37 cellular contexts compared by ENCODE assay signal in the genomic region with DNA sequence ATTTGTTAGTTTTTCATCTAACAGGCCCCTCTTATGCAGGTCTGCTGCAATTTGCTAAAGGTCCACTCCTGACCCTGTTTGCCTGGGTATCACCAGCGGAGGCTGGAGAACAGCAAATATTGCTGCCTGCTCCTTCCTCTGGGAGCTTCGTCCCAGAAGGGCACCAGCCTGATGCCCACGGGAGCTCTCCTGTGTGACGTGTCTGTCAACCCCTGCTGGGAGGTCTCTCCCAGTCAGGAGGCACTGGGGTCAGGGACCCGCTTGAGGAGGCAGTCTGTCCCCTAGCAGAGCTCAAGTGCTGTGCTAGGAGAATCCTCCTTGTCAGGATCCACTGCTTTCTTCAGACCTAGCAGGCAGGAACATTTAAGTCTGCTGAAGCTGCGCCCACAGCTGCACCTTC. TPM values are rescaled to one million over a fixed set of nuclear protein-coding genes. Genes with fewer than 3 reads are reported as not detected.
DNase-seq lines count a peak whose midpoint lies in the region; ATAC-seq, FAIRE-seq and TF ChIP-seq lines count a peak whose summit lies in the region.
"Had no signal": no experiment of that assay in that cellular context is flagged by ENCODE, and none has a peak within 500 bp of the region (broad histone marks: within the 10 kb centered on the region; RNA-seq: fewer than 3 reads in every experiment).

No MANE protein-coding gene starts in this region.

- H3K27ac Mint-ChIP-seq in osteocyte (ENCODE audit: unreplicated experiment) = no peak overlapping the region
- peak overlapping the region; percentile 59 for H3K27ac Mint-ChIP-seq in stimulated activated naive B cell treated with anti-CD40 and anti-IgM and Interleukin-4, amounts not matched to agents 10 μg/mL and 1 μg/mL and 100 μg/mL, for 72 hours
- H3K27ac Mint-ChIP-seq: B cell; CD14-positive monocyte; CD4-positive, alpha-beta memory T cell; CD4-positive, alpha-beta T cell; CD8-positive, alpha-beta T cell had no signal

- no peak overlapping the region for H2AFZ ChIP-seq in GM23248

- no peak overlapping the region for H3K4me3 Mint-ChIP-seq in osteocyte (ENCODE audit: unreplicated experiment)
- H3K4me3 Mint-ChIP-seq in stimulated activated naive B cell treated with anti-CD40 and anti-IgM and Interleukin-4, amounts not matched to agents 10 μg/mL and 1 μg/mL and 100 μg/mL, for 72 hours = no peak overlapping the region
- H3K4me3 Mint-ChIP-seq: B cell; CD14-positive monocyte; CD4-positive, alpha-beta memory T cell; CD4-positive, alpha-beta T cell; CD4-positive, CD25-positive, alpha-beta regulatory T cell; CD8-positive, alpha-beta T cell had no signal

- peak overlapping the region; percentile 5; the same call in 1 of the 2 replicates for H3K27ac ChIP-seq in VCaP
- no peak overlapping the region for H3K27ac ChIP-seq in GM23248
- H3K27ac ChIP-seq: 22Rv1; A549; BLaER1; BLaER1 treated with 17β-estradiol and CSF1 and Interleukin-3, amounts not matched to agents 10 nM and 100 nM; C4-2B had no signal

- H3K27me3 Mint-ChIP-seq in osteocyte (ENCODE audit: unreplicated experiment) = no peaks in the 10 kb centered on the region
- H3K27me3 Mint-ChIP-seq in stimulated activated naive B cell treated with anti-CD40 and anti-IgM and Interleukin-4, amounts not matched to agents 10 μg/mL and 1 μg/mL and 100 μg/mL, for 72 hours = no peaks in the 10 kb centered on the region
- H3K27me3 Mint-ChIP-seq: B cell; CD4-positive, alpha-beta memory T cell; CD4-positive, alpha-beta T cell; CD4-positive, CD25-positive, alpha-beta regulatory T cell; CD8-positive, alpha-beta memory T cell had no signal

- H3K9me3 Mint-ChIP-seq in osteocyte (ENCODE audit: unreplicated experiment) = peaks cover 17% of the 10 kb centered on the region
- H3K9me3 Mint-ChIP-seq in stimulated activated naive B cell treated with anti-CD40 and anti-IgM and Interleukin-4, amounts not matched to agents 10 μg/mL and 1 μg/mL and 100 μg/mL, for 72 hours = peaks cover 4 to 5% of the 10 kb centered on the region in 2 donors
- H3K9me3 Mint-ChIP-seq: CD4-positive, alpha-beta T cell; CD8-positive, alpha-beta T cell had no signal

- H3K9me3 ChIP-seq in GM23248 (ENCODE audit: low read depth) = no peaks in the 10 kb centered on the region
- H3K9me3 ChIP-seq: BE2C, Caco-2 had no signal

- H3K36me3 Mint-ChIP-seq in osteocyte (ENCODE audit: unreplicated experiment) = peaks cover 3% of the 10 kb centered on the region
- peaks cover 5 to 6% of the 10 kb centered on the region in 2 donors for H3K36me3 Mint-ChIP-seq in stimulated activated naive B cell treated with anti-CD40 and anti-IgM and Interleukin-4, amounts not matched to agents 10 μg/mL and 1 μg/mL and 100 μg/mL, for 72 hours

- no peaks in the 10 kb centered on the region for H3F3A ChIP-seq in GM23248 (ENCODE audit: insufficient read depth)

- DNase-seq in mesenteric fat pad (ENCODE audit: low spot score) = peak; percentile 84
- DNase-seq in osteocyte (ENCODE audit: extremely low spot score, unreplicated experiment) = peak; percentile 73
- DNase-seq in stimulated activated naive B cell treated with anti-CD40 and anti-IgM and Interleukin-4, amounts not matched to agents 10 μg/mL and 1 μg/mL and 100 μg/mL, for 72 hours = no peak
- DNase-seq in KG1 (lab: John Stamatoyannopoulos, UW) = no peak
- DNase-seq in RCC 7860 (ENCODE audit: low spot score) = no peak
- DNase-seq in GM23248 = no peak
- DNase-seq in HPDE6-E6E7 (ENCODE audit: extremely low spot score) = no peak
- DNase-seq: 8988T; ACHN; AML-193; BE2C; C1 segment of cervical spinal cord; Caco-2; Calu3; CD4-positive, alpha-beta memory T cell; CD4-positive, alpha-beta T cell; CD4-positive, CD25-positive, alpha-beta regulatory T cell; CD8-positive, alpha-beta memory T cell; CD8-positive, alpha-beta T cell; COR-L47; DMS 273 treated with DMSO at 0.1 percent for 48 hours; DMS153; DMS53; DMS79; DMS79 treated with DMSO at 0.1 percent for 48 hours; DND-41; EL had no signal

- H3K27me3 ChIP-seq in GM23248 (replicated peaks; ENCODE audit: insufficient read depth) = no peaks in the 10 kb centered on the region
- H3K27me3 ChIP-seq: BE2C had no signal

- FAIRE-seq in RCC 7860 (lab: Jason Lieb, UNC) = no peak
- FAIRE-seq: A204.1, A549, D721Med had no signal

- WGBS in GM23248 (ENCODE audit: low coverage in 1 of 2, low lambda C conversion rate in 2 of 2, missing lambda C conversion rate in 2 of 2), 2 experiments = 100% methylated on average over 1 to 6 of the region's 6 CpGs

- ATAC-seq in stimulated activated naive B cell treated with anti-CD40 and anti-IgM and Interleukin-4, amounts not matched to agents 10 μg/mL and 1 μg/mL and 100 μg/mL, for 72 hours (replicated peaks) = no peak
- ATAC-seq: A549; CD8-positive, alpha-beta T cell had no signal

- H3K9me2 ChIP-seq in GM23248 (ENCODE audit: insufficient read depth) = no peaks in the 10 kb centered on the region

- no peaks in the 10 kb centered on the region; the same call in 1 of the 2 replicates for H4K20me1 ChIP-seq in GM23248 (ENCODE audit: insufficient read depth)

- no peaks in the 10 kb centered on the region for H3K36me3 ChIP-seq in GM23248 (ENCODE audit: low read depth)
- H3K36me3 ChIP-seq: BE2C had no signal

- H3K4me1 ChIP-seq in GM23248 (ENCODE audit: insufficient read depth) = no peaks in the 10 kb centered on the region
- H3K4me1 ChIP-seq: BE2C; BLaER1; BLaER1 treated with 17β-estradiol and CSF1 and Interleukin-3, amounts not matched to agents 10 nM and 100 nM; Caco-2 had no signal

- H3K4me2 ChIP-seq in GM23248 (ENCODE audit: unreplicated experiment) = no peak overlapping the region
- H3K4me2 ChIP-seq: A549; BLaER1; BLaER1 treated with 17β-estradiol and CSF1 and Interleukin-3, amounts not matched to agents 10 nM and 100 nM had no signal

- peaks cover 93% of the 10 kb centered on the region for H3K79me2 ChIP-seq in GM23248 (ENCODE audit: insufficient read depth)

- in situ Hi-C loops in GM23248 (cut with MboI) = no loop called here

- H3K9ac ChIP-seq in GM23248 = no peak overlapping the region
- H3K9ac ChIP-seq: BLaER1; BLaER1 treated with 17β-estradiol and CSF1 and Interleukin-3, amounts not matched to agents 10 nM and 100 nM had no signal

- TF ChIP-seq CTCF in VCaP (conservative IDR thresholded peaks at IDR 0.05) = no peak
- TF ChIP-seq CTCF in osteocyte (IDR thresholded peaks at IDR 0.05) = no peak

- no peak overlapping the region for H3K4me3 ChIP-seq in GM23248
- H3K4me3 ChIP-seq: A549; BLaER1; BLaER1 treated with 17β-estradiol and CSF1 and Interleukin-3, amounts not matched to agents 10 nM and 100 nM had no signal

- peaks cover 3% of the 10 kb centered on the region for H3K4me1 Mint-ChIP-seq in osteocyte (ENCODE audit: unreplicated experiment)
- peaks cover 0 to 6% of the 10 kb centered on the region in 2 donors for H3K4me1 Mint-ChIP-seq in stimulated activated naive B cell treated with anti-CD40 and anti-IgM and Interleukin-4, amounts not matched to agents 10 μg/mL and 1 μg/mL and 100 μg/mL, for 72 hours
- H3K4me1 Mint-ChIP-seq: CD14-positive monocyte had no signal

RNA-seq across cellular contexts. Expression of a gene that starts 30.5 kb away (rescaled TPM):
- 97.7 TPM for total RNA-seq in mesenteric fat pad
- 102 and 103 TPM in 2 replicates for total RNA-seq in osteocyte
- 35.2 and 74.6 TPM in 2 replicates for total RNA-seq in GM23248 (2014; rRNA removed; shearing (Covaris generic))
- polyA plus RNA-seq in GM23248 (2016; fragmentation: Nextera tagmentation; extraction: Ambion mirVana) = 46.1 and 52.7 TPM in 2 replicates

Comparison
In these comparisons a context has a peak if more than half of its experiments do, and no peak if none do; other contexts are left out.
1. DNase-seq: peak in mesenteric fat pad (single experiment) and osteocyte (single experiment); none in stimulated activated naive B cell treated with anti-CD40 and anti-IgM and Interleukin-4, amounts not matched to agents 10 μg/mL and 1 μg/mL and 100 μg/mL, for 72 hours (single experiment), KG1 (single experiment), RCC 7860 (single experiment), GM23248 (single experiment) and HPDE6-E6E7 (single experiment).